In the genomic region with DNA sequence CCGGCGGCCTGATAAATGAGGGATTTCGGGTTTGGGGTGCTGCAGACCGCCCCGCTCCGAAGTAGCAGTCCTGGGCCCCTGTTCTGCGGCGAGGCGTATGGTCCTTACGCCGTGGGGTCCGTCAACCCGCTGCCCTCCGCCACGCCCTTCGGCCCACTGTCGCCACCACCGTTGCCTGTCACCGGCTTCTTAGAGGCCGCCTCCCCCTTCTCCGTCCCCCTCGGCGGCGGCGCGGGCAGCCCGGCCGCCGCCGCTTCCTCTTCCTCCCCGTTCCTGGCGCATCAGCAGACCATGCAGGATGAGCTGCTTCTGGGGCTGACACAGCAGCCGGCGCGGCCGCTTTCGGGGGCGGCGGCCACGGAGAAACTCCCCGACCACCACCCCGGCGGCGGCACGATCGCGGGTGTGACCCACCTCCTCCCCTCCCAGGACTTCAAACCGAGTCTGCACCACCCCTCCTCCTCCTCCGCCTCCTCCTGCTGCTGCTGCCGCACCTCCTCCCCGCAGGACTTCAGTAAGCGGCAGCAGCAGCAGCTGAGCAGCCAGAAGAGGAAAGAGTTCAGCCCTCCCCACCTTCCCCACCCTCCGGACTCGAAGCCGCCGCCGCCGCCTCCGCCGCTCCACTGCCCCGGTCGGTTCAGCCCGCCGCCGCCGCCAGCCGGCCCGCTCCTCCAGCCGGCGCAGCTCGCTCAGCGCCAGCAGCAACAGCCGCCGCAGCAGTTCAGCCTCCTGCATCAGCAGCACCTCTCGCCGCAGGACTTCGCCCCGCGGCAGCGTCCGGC, we compare ENCODE assay signal across 8 cellular contexts. TPM values are rescaled to one million over a fixed set of nuclear protein-coding genes. Genes with fewer than 3 reads are reported as not detected.
DNase-seq lines count a peak whose midpoint lies in the region; ATAC-seq and TF ChIP-seq lines count a peak whose summit lies in the region.

No MANE protein-coding gene starts in this region.

- no peak for TF ChIP-seq CTCF in heart right ventricle (IDR thresholded peaks at IDR 0.05)
- no peak for TF ChIP-seq CTCF in upper lobe of right lung (IDR thresholded peaks at IDR 0.05)

- whole genome bisulfite sequencing in adipose tissue, 3 donors, result 0% methylated on average over 55 to 81 of the region's 81 CpGs
- 0 to 1% methylated on average over 48 to 81 of the region's 81 CpGs for WGBS in heart right ventricle, 2 donors

- intact Hi-C loops in heart right ventricle (cut with DNase I) (loop anchor here in 7 of 10 donors (2.0 to 10.0 kb wide), 13 partner anchors 86 to 654 kb away; a partner anchor contains a TSS), posterior vena cava (cut with DNase I) (loop anchor here (5.0 to 10.0 kb wide), 2 partner anchors 146 to 168 kb away; no protein-coding TSS in a partner anchor), upper lobe of right lung (cut with DNase I) (no loop called here)

- H3K27ac ChIP-seq in adipose tissue (ENCODE audit: low read depth, low read length) (peak overlapping the region; percentile 91), heart right ventricle (peak overlapping the region; percentile 96 to 100 (median 100)), upper lobe of right lung (peak overlapping the region; percentile 100)

- H3K4me3 ChIP-seq in heart right ventricle, result peak overlapping the region; percentile 75 to 99 (median 96)
- peak overlapping the region; percentile 95 for H3K4me3 ChIP-seq in upper lobe of right lung

- H3K36me3 ChIP-seq in ES-I3 (ENCODE audit: insufficient read depth, low read length) (no peaks in the 10 kb centered on the region), heart right ventricle (peaks cover 0 to 9% (median 0%) of the 10 kb centered on the region in 9 donors), upper lobe of right lung (peaks cover 5% of the 10 kb centered on the region)

- no peaks in the 10 kb centered on the region for H3K9me3 ChIP-seq in ES-I3 (ENCODE audit: control insufficient read depth, insufficient read depth, low read length)
- no peaks in the 10 kb centered on the region for H3K9me3 ChIP-seq in heart right ventricle
- H3K9me3 ChIP-seq in upper lobe of right lung, result no peaks in the 10 kb centered on the region

- H3K4me1 ChIP-seq in ES-I3 (ENCODE audit: insufficient read depth, low read length) (peaks cover 9% of the 10 kb centered on the region), heart right ventricle (peaks cover 0 to 37% (median 29%) of the 10 kb centered on the region in 9 donors), upper lobe of right lung (peaks cover 23% of the 10 kb centered on the region)

- DNase-seq in GOT3 (lab: John Stamatoyannopoulos, UW), result peak; percentile 55
- peak; percentile 87 for DNase-seq in LHCN-M2 (ENCODE audit: low read depth)
- DNase-seq in T follicular helper cell (ENCODE audit: low read depth), result peak; percentile 73
- peak; percentile 76 to 84 for DNase-seq in heart right ventricle
- peak; percentile 94 for DNase-seq in posterior vena cava (ENCODE audit: low spot score)
- DNase-seq in upper lobe of right lung, result peak; percentile 92

- no peaks in the 10 kb centered on the region for H3K27me3 ChIP-seq in heart right ventricle
- no peaks in the 10 kb centered on the region for H3K27me3 ChIP-seq in upper lobe of right lung

- ATAC-seq in heart right ventricle, result peak; percentile 29 to 67 (median 41)
- peak; percentile 56 for ATAC-seq in upper lobe of right lung

- peak overlapping the region; percentile 77 for H3K9ac ChIP-seq in ES-I3 (ENCODE audit: low read depth, low read length)

RNA-seq across cellular contexts. Expression of a gene that starts 0.6 kb away (rescaled TPM):
- total RNA-seq in LHCN-M2 (2014; rRNA removed) (10.8 and 17.4 TPM in 2 replicates), heart right ventricle (10 to 100 TPM; 11.6 to 31.8 (median 21.9) TPM), posterior vena cava (10 to 100 TPM; 31.6 to 45.8 TPM), upper lobe of right lung (25.6 TPM)
- polyA plus RNA-seq in LHCN-M2 (2012), result 6.6 TPM
- polyA plus RNA-seq in adipose tissue (1 to 10 TPM; 2.4 to 8.1 (median 6.7) TPM), heart right ventricle (1 to 10 TPM; 2.4 to 5.0 TPM)

Comparison
In these comparisons a context has a peak if more than half of its experiments do, and no peak if none do; other contexts are left out.
1. Peak in every context shown above with its lines: DNase-seq, ATAC-seq, H3K4me3 ChIP-seq and H3K27ac ChIP-seq.